1 cellular context compared by ENCODE assay signal in genomic region chr10:128130051-128130450, GRCh38.
TF ChIP-seq lines count a peak whose summit lies in the region.

No MANE protein-coding gene starts in this region.

TF ChIP-seq in IMR-90, 13 proteins besides CTCF, POLR2A, EP300 and RAD21:
- TF ChIP-seq SMC3 (IDR thresholded peaks at IDR 0.05; ENCODE audit: low read depth, low read length) (no peak), CEBPB (IDR thresholded peaks at IDR 0.05; ENCODE audit: low read depth, low read length) (0 out of 2 replicates have a peak, but pooled peaks have one; percentile 30)
